29 cellular contexts compared by ENCODE assay signal in genomic region chr2:233972941-233973575, GRCh38. TPM values are rescaled to one million over a fixed set of nuclear protein-coding genes. Genes with fewer than 3 reads are reported as not detected.
A peak's percentile ranks its signal among the peaks of the same experiment; 100 is the strongest.
DNase-seq lines count a peak whose midpoint lies in the region; ATAC-seq and FAIRE-seq lines count a peak whose summit lies in the region.
"Had no signal": no experiment of that assay in that cellular context is flagged by ENCODE, and none has a peak within 500 bp of the region (broad histone marks: within the 10 kb centered on the region; RNA-seq: fewer than 3 reads in every experiment).

No MANE protein-coding gene starts in this region.

- H3K4me1 ChIP-seq in neuronal stem cell (ENCODE audit: control insufficient read depth in 2 of 2, insufficient read depth in 1 of 2, low read depth in 1 of 2, low read length in 2 of 2) = peaks cover 3 to 5% of the 10 kb centered on the region in 2 donors
- H3K4me1 ChIP-seq: gastroesophageal sphincter, thyroid gland had no signal

- H2BK5ac ChIP-seq in neuronal stem cell (ENCODE audit: low read length) = no peak overlapping the region

- no peak overlapping the region for H3K4me3 Mint-ChIP-seq in naive thymus-derived CD8-positive, alpha-beta T cell
- H3K4me3 Mint-ChIP-seq: CD14-positive monocyte, WTC11 had no signal

- H3K9ac ChIP-seq in neuronal stem cell (ENCODE audit: low read depth, low read length, poor library complexity) = no peak overlapping the region

- no peak overlapping the region for H3K18ac ChIP-seq in neuronal stem cell (ENCODE audit: low read length)

- H3K14ac ChIP-seq in neuronal stem cell (ENCODE audit: low read length) = no peak overlapping the region

- no peaks in the 10 kb centered on the region for H3K9me3 Mint-ChIP-seq in naive thymus-derived CD8-positive, alpha-beta T cell

- no peak overlapping the region for H2BK12ac ChIP-seq in neuronal stem cell (ENCODE audit: low read length)

- H3K9me3 ChIP-seq in neuronal stem cell (replicated peaks in 1 of 2; ENCODE audit: control insufficient read depth in 2 of 2, insufficient read depth in 1 of 2, low read depth in 1 of 2, low read length in 2 of 2) = no peaks in the 10 kb centered on the region
- H3K9me3 ChIP-seq: gastroesophageal sphincter, thyroid gland had no signal

- H2AFZ ChIP-seq in neuronal stem cell (ENCODE audit: low read length) = no peak overlapping the region

- peaks cover 0 to 5% (median 0%) of the 10 kb centered on the region in 5 donors for H3K27me3 Mint-ChIP-seq in naive thymus-derived CD8-positive, alpha-beta T cell

- H3K27ac ChIP-seq in epithelial cell of prostate (no peak overlapping the region), neuronal stem cell (replicated peaks; ENCODE audit: low read length) (no peak overlapping the region)
- H3K27ac ChIP-seq: cardiac muscle cell, gastroesophageal sphincter, thyroid gland had no signal

- no peak overlapping the region for H2BK15ac ChIP-seq in neuronal stem cell (ENCODE audit: low read length)

- no peak overlapping the region for H3K23ac ChIP-seq in neuronal stem cell (ENCODE audit: low read depth, low read length, poor library complexity)

- no peak overlapping the region for H2BK120ac ChIP-seq in neuronal stem cell (ENCODE audit: low read depth, low read length)

- H3K79me1 ChIP-seq in neuronal stem cell (ENCODE audit: low read depth, low read length) = no peaks in the 10 kb centered on the region

- no peak overlapping the region for H2AK5ac ChIP-seq in neuronal stem cell (ENCODE audit: low read depth, low read length)

- H3K4me1 Mint-ChIP-seq in naive thymus-derived CD8-positive, alpha-beta T cell = peaks cover 12 to 30% (median 20%) of the 10 kb centered on the region in 4 donors
- H3K4me1 Mint-ChIP-seq: CD14-positive monocyte had no signal

- no peak for DNase-seq in left cardiac atrium
- no peak for DNase-seq in cardiac septum (ENCODE audit: low spot score)
- DNase-seq in RCC 7860 (ENCODE audit: low spot score) = peak; percentile 58
- DNase-seq in epithelial cell of prostate (ENCODE audit: low read depth, low spot score) = peak; percentile 53
- DNase-seq in renal cortical epithelial cell (ENCODE audit: low read depth) = peak; percentile 49
- no peak for DNase-seq in neuronal stem cell (ENCODE audit: low spot score)
- no peak for DNase-seq in NCI-H1092 (lab: John Stamatoyannopoulos, UW)
- DNase-seq in naive thymus-derived CD8-positive, alpha-beta T cell = no peak
- DNase-seq: activated CD4-positive, alpha-beta T cell treated with anti-CD3 and anti-CD28 coated beads, Interleukin-2, amount 50 U/mL, for 48 hours; activated gamma-delta T cell treated with Interleukin-2 at 50 U/mL for 16 hours; HCEC 1CT; kidney glomerular epithelial cell; NCI-H1436; NCI-H2171; NCI-H526 treated with DMSO at 0.1 percent for 48 hours; small intestine; stimulated activated CD4-positive, alpha-beta T cell treated with anti-CD3 and anti-CD28 coated beads, Interleukin-2, amount 100 ng/mL, for 48 hours; stimulated activated naive CD8-positive, alpha-beta T cell treated with anti-CD3 and anti-CD28 coated beads, Interleukin-15, Interleukin-2, amounts not matched to agents 100 U/mL and 50 U/mL, for 24 hours; T-helper 2 cell; thyroid gland had no signal

- H3K4me2 ChIP-seq in neuronal stem cell (ENCODE audit: insufficient read depth, low read length, poor library complexity, severe bottlenecking) = no peak overlapping the region

- no peak overlapping the region for H4K8ac ChIP-seq in neuronal stem cell (ENCODE audit: low read depth, low read length)

- no peak overlapping the region for H4K91ac ChIP-seq in neuronal stem cell (ENCODE audit: low read depth, low read length, poor library complexity)

- H3K27ac Mint-ChIP-seq in naive thymus-derived CD8-positive, alpha-beta T cell = no peak overlapping the region
- H3K27ac Mint-ChIP-seq: CD14-positive monocyte, progenitor cell of endocrine pancreas, WTC11 had no signal

- intact Hi-C loops in left cardiac atrium (cut with DNase I) = no loop called here
- intact Hi-C loops in cardiac septum (cut with DNase I) = loop anchor here (10.0 kb wide), 1 partner anchor 522 kb away; the partner anchor contains the start of gene ARL4C

- ATAC-seq in left cardiac atrium = peak; percentile 20 to 38
- ATAC-seq in naive thymus-derived CD8-positive, alpha-beta T cell = no peak
- ATAC-seq: gastroesophageal sphincter; stimulated activated naive CD8-positive, alpha-beta T cell treated with anti-CD3 and anti-CD28 coated beads, Interleukin-15, Interleukin-2, amounts not matched to agents 100 U/mL and 50 U/mL, for 24 hours had no signal

- peak; percentile 2 for FAIRE-seq in RCC 7860 (lab: Jason Lieb, UNC)
- FAIRE-seq: GM12892, small intestine had no signal

- H3K4ac ChIP-seq in neuronal stem cell (ENCODE audit: low read length) = no peak overlapping the region

- H3K36me3 Mint-ChIP-seq in naive thymus-derived CD8-positive, alpha-beta T cell = no peaks in the 10 kb centered on the region
- H3K36me3 Mint-ChIP-seq: CD14-positive monocyte had no signal

- no peaks in the 10 kb centered on the region for H3K27me3 ChIP-seq in neuronal stem cell (ENCODE audit: control insufficient read depth in 3 of 3, insufficient read depth in 3 of 3, low read depth in 1 of 3, low read length in 3 of 3)
- H3K27me3 ChIP-seq: cardiac muscle cell, thyroid gland had no signal

- no peak overlapping the region for H3K4me3 ChIP-seq in neuronal stem cell (ENCODE audit: low read length in 2 of 2)
- H3K4me3 ChIP-seq: cardiac muscle cell, gastroesophageal sphincter, thyroid gland had no signal

- H3K36me3 ChIP-seq in neuronal stem cell (replicated peaks in 1 of 2; ENCODE audit: control insufficient read depth in 2 of 2, insufficient read depth in 2 of 2, low read length in 2 of 2) = peaks cover 0 to 8% of the 10 kb centered on the region in 2 donors
- H3K36me3 ChIP-seq: cardiac muscle cell, gastroesophageal sphincter, thyroid gland had no signal

- POLR2A ChIA-PET in naive thymus-derived CD8-positive, alpha-beta T cell (lab: Charles Lee) = no interaction called here

- no CpG with 5 or more reads among the region's 13 CpGs for WGBS in neuronal stem cell (ENCODE audit: extremely low coverage in 2 of 2, insufficient read length in 2 of 2, insufficient replicate concordance in 1 of 2), 2 donors

RNA-seq across cellular contexts. Expression of gene TRPM8, which starts 55.9 kb away (rescaled TPM):
- not detected for total RNA-seq in left cardiac atrium
- total RNA-seq in cardiac septum = 0.73 TPM
- 1.0 and 4.5 TPM in 2 replicates for total RNA-seq in renal cortical epithelial cell
- 4.2 TPM for polyA plus RNA-seq in neuronal stem cell (2013, experiment 1 of 2)
- polyA plus RNA-seq in neuronal stem cell (2013, experiment 2 of 2) = 4.8 TPM
- total RNA-seq in naive thymus-derived CD8-positive, alpha-beta T cell = not detected
- not detected for polyA plus RNA-seq in naive thymus-derived CD8-positive, alpha-beta T cell
- total RNA-seq: dermis microvascular lymphatic vessel endothelial cell, gastroesophageal sphincter, progenitor cell of endocrine pancreas, thyroid gland had no signal
- polyA plus RNA-seq: cardiac muscle cell, CD14-positive monocyte, esophagus, neural cell, small intestine had no signal

Comparison
In these comparisons a context has a peak if more than half of its experiments do, and no peak if none do; other contexts are left out.
1. ATAC-seq: peak in left cardiac atrium (2 of 2); none in naive thymus-derived CD8-positive, alpha-beta T cell (0 of 2).
2. DNase-seq: peak in RCC 7860 (single experiment), epithelial cell of prostate (single experiment) and renal cortical epithelial cell (single experiment); none in left cardiac atrium (single experiment), cardiac septum (single experiment), neuronal stem cell (single experiment), NCI-H1092 (single experiment) and naive thymus-derived CD8-positive, alpha-beta T cell (0 of 10).